In genomic region chr2:9004338-9005204, GRCh38 we compare ENCODE assay signal across 8 cellular contexts. TPM values are rescaled to one million over a fixed set of nuclear protein-coding genes. Genes with fewer than 3 reads are reported as not detected.
DNase-seq lines count a peak whose midpoint lies in the region; ATAC-seq, FAIRE-seq and TF ChIP-seq lines count a peak whose summit lies in the region.

No MANE protein-coding gene starts in this region.

- H3K9ac ChIP-seq in neural progenitor cell, result peak overlapping the region; percentile 77

- H3K27ac Mint-ChIP-seq in endothelial cell (ENCODE audit: unreplicated experiment) (peak overlapping the region; percentile 95), neural progenitor cell (peak overlapping the region; percentile 59)

- peaks cover 4% of the 10 kb centered on the region for H3K36me3 Mint-ChIP-seq in endothelial cell (ENCODE audit: low read depth, unreplicated experiment)
- H3K36me3 Mint-ChIP-seq in neural progenitor cell, result peaks cover 4% of the 10 kb centered on the region

- H4K20me1 ChIP-seq in neural progenitor cell (ENCODE audit: low read depth), result peaks cover 25% of the 10 kb centered on the region

- H3F3A ChIP-seq in neural progenitor cell (ENCODE audit: low read depth), result peaks cover 16% of the 10 kb centered on the region

- peak overlapping the region; percentile 97 for H3K27ac ChIP-seq in neural progenitor cell

- DNase-seq in RCC 7860 (ENCODE audit: low spot score) (peak; percentile 49), endothelial cell (ENCODE audit: low spot score) (no peak), neural progenitor cell (ENCODE audit: low spot score) (no peak), GDM1 (lab: John Stamatoyannopoulos, UW) (no peak), D721Med (ENCODE audit: insufficient read length, low spot score) (no peak)

- peaks cover 3% of the 10 kb centered on the region for H3K27me3 Mint-ChIP-seq in endothelial cell (ENCODE audit: unreplicated experiment)
- H3K27me3 Mint-ChIP-seq in neural progenitor cell (ENCODE audit: insufficient read depth, low read depth), result peaks cover 12% of the 10 kb centered on the region

- H3K36me3 ChIP-seq in neural progenitor cell, result no peaks in the 10 kb centered on the region

- H2AFZ ChIP-seq in neural progenitor cell (replicated peaks), result peak overlapping the region; percentile 97

- H3K79me2 ChIP-seq in neural progenitor cell (ENCODE audit: low read depth), result peaks cover 48% of the 10 kb centered on the region

- FAIRE-seq in RCC 7860 (lab: Jason Lieb, UNC) (no peak), D721Med (lab: Jason Lieb, UNC) (no peak)

- ATAC-seq in GM21447 (IDR thresholded peaks at IDR 0.05; ENCODE audit: unreplicated experiment) (peak; percentile 14), GM18502 (IDR thresholded peaks at IDR 0.05; ENCODE audit: poor library complexity, unreplicated experiment) (no peak), GM21825 (IDR thresholded peaks at IDR 0.05; ENCODE audit: unreplicated experiment) (no peak)

- H3K4me1 ChIP-seq in neural progenitor cell, result peaks cover 25% of the 10 kb centered on the region

- no peaks in the 10 kb centered on the region for H3K9me3 Mint-ChIP-seq in endothelial cell (ENCODE audit: unreplicated experiment)
- no peaks in the 10 kb centered on the region for H3K9me3 Mint-ChIP-seq in neural progenitor cell

- H3K4me3 Mint-ChIP-seq in endothelial cell (ENCODE audit: unreplicated experiment) (peak overlapping the region; percentile 97), neural progenitor cell (peak overlapping the region; percentile 90)

- peak overlapping the region; percentile 75 for H3K4me2 ChIP-seq in neural progenitor cell

- no peaks in the 10 kb centered on the region for H3K9me3 ChIP-seq in neural progenitor cell (ENCODE audit: low read depth)

- H3K4me1 Mint-ChIP-seq in endothelial cell (ENCODE audit: unreplicated experiment) (peaks cover 21% of the 10 kb centered on the region), neural progenitor cell (peaks cover 26% of the 10 kb centered on the region)

- H3K4me3 ChIP-seq in neural progenitor cell, result peak overlapping the region; percentile 68

- H3K27me3 ChIP-seq in neural progenitor cell, result peaks cover 14% of the 10 kb centered on the region

- TF ChIP-seq CTCF in endothelial cell (IDR thresholded peaks at IDR 0.05; ENCODE audit: unreplicated experiment) (no peak), neural progenitor cell (IDR thresholded peaks at IDR 0.05) (no peak), D721Med (IDR thresholded peaks at IDR 0.05; ENCODE audit: insufficient read depth, missing control alignments) (no peak)

RNA-seq across cellular contexts. Expression of gene MBOAT2, which starts 1.1 kb away (rescaled TPM):
- 71.6 TPM for total RNA-seq in endothelial cell (ENCODE audit: unreplicated experiment)
- 56.1 and 84.0 TPM in 2 replicates for total RNA-seq in neural progenitor cell (ENCODE audit: low replicate concordance)
